ENCODE assay signal across 21 cellular contexts in genomic region chr16:77859493-77860232, GRCh38.
A peak's percentile ranks its signal among the peaks of the same experiment; 100 is the strongest.
DNase-seq lines count a peak whose midpoint lies in the region; ATAC-seq and TF ChIP-seq lines count a peak whose summit lies in the region.
"Had no signal": no experiment of that assay in that cellular context is flagged by ENCODE, and none has a peak within 500 bp of the region (broad histone marks: within the 10 kb centered on the region; RNA-seq: fewer than 3 reads in every experiment).

No MANE protein-coding gene starts in this region.

- H3K9me3 ChIP-seq in heart left ventricle (no peaks in the 10 kb centered on the region), left ventricle myocardium inferior (replicated peaks) (no peaks in the 10 kb centered on the region), right cardiac atrium (ENCODE audit: control insufficient read depth, low read length) (no peaks in the 10 kb centered on the region)
- H3K9me3 ChIP-seq: A549; BE2C; BLaER1 treated with 17β-estradiol and CSF1 and Interleukin-3, amounts not matched to agents 10 nM and 100 nM; HAP-1 had no signal

- WGBS in heart left ventricle, 4 donors: 50 to 57% (median 51%) methylated on average over 11 of the region's 11 CpGs
- 63% methylated on average over 11 of the region's 11 CpGs for WGBS in right cardiac atrium

- H3K36me3 ChIP-seq in heart left ventricle (no peaks in the 10 kb centered on the region), left ventricle myocardium inferior (no peaks in the 10 kb centered on the region)
- H3K36me3 ChIP-seq: BE2C; BLaER1 treated with 17β-estradiol and CSF1 and Interleukin-3, amounts not matched to agents 10 nM and 100 nM; HAP-1 had no signal

- DNase-seq in Right ventricle myocardium superior (no peak), heart left ventricle (peak in 3 of 5 donors; percentile 36 to 49 (median 38)), left ventricle myocardium inferior (no peak), right cardiac atrium (no peak), SIG-M5 treated with dmso at 0.1 percent for 504 hours (lab: John Stamatoyannopoulos, UW; ENCODE audit: unreplicated experiment) (no peak)
- DNase-seq: 8988T; ACHN; AML-193; BE2C; CD4-positive, alpha-beta T cell; CD8-positive, alpha-beta memory T cell; DMS53; DMS79 treated with DMSO at 0.1 percent for 48 hours; GF-D8; GOT3; HFFc6 had no signal

- peak overlapping the region in 3 of 12 donors; percentile 6 to 22 (median 9) for H3K4me3 ChIP-seq in heart left ventricle
- peak overlapping the region; percentile 26 for H3K4me3 ChIP-seq in left ventricle myocardium inferior
- H3K4me3 ChIP-seq in right cardiac atrium (ENCODE audit: low read length): no peak overlapping the region
- H3K4me3 ChIP-seq: A549; BLaER1 treated with 17β-estradiol and CSF1 and Interleukin-3, amounts not matched to agents 10 nM and 100 nM; HAP-1 had no signal

- ATAC-seq in Right ventricle myocardium superior (ENCODE audit: poor library complexity): peak; percentile 90
- peak; percentile 91 to 94 (median 92) for ATAC-seq in heart left ventricle
- ATAC-seq in right cardiac atrium: peak; percentile 89 to 92
- ATAC-seq in GM21447 (IDR thresholded peaks at IDR 0.05; ENCODE audit: unreplicated experiment): no peak
- ATAC-seq in HG03520 (IDR thresholded peaks at IDR 0.05; ENCODE audit: unreplicated experiment): no peak
- ATAC-seq: A549 had no signal

- intact Hi-C loops in Right ventricle myocardium superior (cut with DNase I): no loop called here
- intact Hi-C loops in heart left ventricle (cut with DNase I): loop anchor here in 3 of 10 donors (2.0 to 5.0 kb wide), 5 partner anchors 63 to 137 kb away; partner anchors contain the start of gene NUDT7 (in 1 of the 3)
- intact Hi-C loops in left ventricle myocardium inferior (cut with micrococcal nuclease): no loop called here
- intact Hi-C loops in right cardiac atrium (cut with DNase I): no loop called here

- no peak for TF ChIP-seq CTCF in heart left ventricle (IDR thresholded peaks at IDR 0.05)
- TF ChIP-seq CTCF in left ventricle myocardium inferior (IDR thresholded peaks at IDR 0.05; ENCODE audit: borderline replicate concordance): no peak

- no peak for TF ChIP-seq POLR2A in heart left ventricle (IDR thresholded peaks at IDR 0.05)

- H3K27ac ChIP-seq in heart left ventricle: peak overlapping the region; percentile 46 to 95 (median 82)
- peak overlapping the region; percentile 88 for H3K27ac ChIP-seq in left ventricle myocardium inferior (replicated peaks)
- H3K27ac ChIP-seq in right cardiac atrium (ENCODE audit: low read length): peak overlapping the region; percentile 99
- H3K27ac ChIP-seq: A549; BLaER1 treated with 17β-estradiol and CSF1 and Interleukin-3, amounts not matched to agents 10 nM and 100 nM had no signal

- H3K4me1 ChIP-seq in heart left ventricle (peaks cover 0 to 38% (median 12%) of the 10 kb centered on the region in 12 donors), left ventricle myocardium inferior (peaks cover 52% of the 10 kb centered on the region), right cardiac atrium (ENCODE audit: control insufficient read depth, insufficient read depth, low read length) (no peaks in the 10 kb centered on the region)
- H3K4me1 ChIP-seq: A549, BE2C, HAP-1 had no signal

- H3K27me3 ChIP-seq in heart left ventricle: no peaks in the 10 kb centered on the region
- H3K27me3 ChIP-seq in left ventricle myocardium inferior (ENCODE audit: low read depth): no peaks in the 10 kb centered on the region
- no peaks in the 10 kb centered on the region for H3K27me3 ChIP-seq in right cardiac atrium (ENCODE audit: control insufficient read depth, insufficient read depth)
- H3K27me3 ChIP-seq: BE2C; BLaER1 treated with 17β-estradiol and CSF1 and Interleukin-3, amounts not matched to agents 10 nM and 100 nM had no signal

Comparison
In these comparisons a context has a peak if more than half of its experiments do, and no peak if none do; other contexts are left out.
1. DNase-seq: peak in heart left ventricle (3 of 5); none in Right ventricle myocardium superior (single experiment), left ventricle myocardium inferior (single experiment), right cardiac atrium (0 of 3) and SIG-M5 treated with dmso at 0.1 percent for 504 hours (single experiment).
2. ATAC-seq: peak in Right ventricle myocardium superior (single experiment), heart left ventricle (4 of 4) and right cardiac atrium (2 of 2); none in GM21447 (single experiment) and HG03520 (single experiment).
3. Peak in every context shown above with its lines, with median percentiles within 50 percentile points of each other: H3K27ac ChIP-seq.